28 cellular contexts compared by ENCODE assay signal in the genomic region with DNA sequence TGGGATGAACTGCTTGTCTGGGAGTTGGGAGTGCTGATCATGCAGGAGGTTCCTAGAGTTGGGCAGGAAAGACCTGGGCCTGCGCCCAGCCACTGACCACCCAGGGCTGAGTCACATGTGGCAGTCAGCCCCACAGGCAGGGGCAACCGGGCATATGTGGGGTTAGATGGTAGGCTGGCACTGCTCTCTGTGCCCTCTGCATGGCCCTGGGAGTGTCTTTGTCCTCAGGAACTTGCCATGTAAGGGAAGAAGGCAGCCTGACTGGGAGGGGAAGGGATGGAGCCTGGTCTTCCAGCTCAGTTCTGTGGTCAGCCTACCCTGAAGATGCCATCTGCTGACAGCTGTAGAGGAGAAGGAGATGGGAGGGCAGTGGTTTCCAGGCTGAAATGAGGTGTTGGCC.
"Had no signal": no experiment of that assay in that cellular context is flagged by ENCODE, and none has a peak within 500 bp of the region (broad histone marks: within the 10 kb centered on the region; RNA-seq: fewer than 3 reads in every experiment).

No MANE protein-coding gene starts in this region.

- H3K36me3 ChIP-seq: left lung, lower lobe of right lung, neutrophil, thyroid gland, transverse colon, upper lobe of right lung had no signal

- H3K4me3 Mint-ChIP-seq: naive thymus-derived CD4-positive, alpha-beta T cell; natural killer cell treated with Interleukin-12 subunit alpha and Interleukin-12 subunit beta and Interleukin-15 and Interleukin-18, amount 100 ng/mL, for 72 hours; neural crest cell; stimulated activated memory B cell treated with anti-CD40 and anti-IgM and Interleukin-4, amounts not matched to agents 10 μg/mL and 1 μg/mL and 100 μg/mL, for 72 hours; stimulated activated naive CD8-positive, alpha-beta T cell treated with anti-CD3 and anti-CD28 coated beads, Interleukin-15, amount 100 ng/mL, for 72 hours had no signal

- H3K9me3 Mint-ChIP-seq: natural killer cell treated with Interleukin-12 subunit alpha and Interleukin-12 subunit beta and Interleukin-15 and Interleukin-18, amount 100 ng/mL, for 72 hours; stimulated activated memory B cell treated with anti-CD40 and anti-IgM and Interleukin-4, amounts not matched to agents 10 μg/mL and 1 μg/mL and 100 μg/mL, for 72 hours had no signal

- H3K9me3 ChIP-seq: left lung, lower lobe of right lung, neutrophil, psoas muscle, testis, thyroid gland, transverse colon, upper lobe of right lung had no signal

- DNase-seq: hippocampal formation; kidney; left colon; left lung; lower lobe of right lung; mammary epithelial cell; mesenchymal stem cell; naive thymus-derived CD4-positive, alpha-beta T cell; occipital lobe; psoas muscle; right cardiac atrium; small intestine; stimulated activated CD4-positive, alpha-beta T cell treated with anti-CD3 and anti-CD28 coated beads, Interleukin-1b, Interleukin-23, amount 100 ng/mL, for 48 hours; stimulated activated CD4-positive, alpha-beta T cell treated with anti-CD3 and anti-CD28 coated beads, Interleukin-2, amount 100 ng/mL, for 48 hours; stimulated activated CD4-positive, alpha-beta T cell treated with anti-CD3 and anti-CD28 coated beads, Interleukin-4, amount 100 ng/mL, for 4 hours; stimulated activated CD8-positive, alpha-beta memory T cell treated with anti-CD3 and anti-CD28 coated beads, Interleukin-4, amount 100 ng/mL, for 48 hours; stimulated activated naive CD4-positive, alpha-beta T cell treated with Interleukin-2 at 50 U/mL for 16 hours; stimulated activated naive CD8-positive, alpha-beta T cell treated with anti-CD3 and anti-CD28 coated beads, Interleukin-15, amount 100 ng/mL, for 72 hours; substantia nigra; testis; transverse colon; upper lobe of right lung had no signal

- H3K36me3 Mint-ChIP-seq: naive thymus-derived CD4-positive, alpha-beta T cell; natural killer cell treated with Interleukin-12 subunit alpha and Interleukin-12 subunit beta and Interleukin-15 and Interleukin-18, amount 100 ng/mL, for 72 hours; stimulated activated memory B cell treated with anti-CD40 and anti-IgM and Interleukin-4, amounts not matched to agents 10 μg/mL and 1 μg/mL and 100 μg/mL, for 72 hours had no signal

- H2AFZ ChIP-seq: parathyroid adenoma had no signal

- H3K27ac ChIP-seq: left lung, lower lobe of right lung, neutrophil, parathyroid adenoma, psoas muscle, testis, thyroid gland, transverse colon, upper lobe of right lung had no signal

- H3K4me3 ChIP-seq: left lung, lower lobe of right lung, psoas muscle, testis, thyroid gland, transverse colon, upper lobe of right lung had no signal

- H3K4me1 Mint-ChIP-seq: naive thymus-derived CD4-positive, alpha-beta T cell; neural crest cell; stimulated activated memory B cell treated with anti-CD40 and anti-IgM and Interleukin-4, amounts not matched to agents 10 μg/mL and 1 μg/mL and 100 μg/mL, for 72 hours; stimulated activated naive CD8-positive, alpha-beta T cell treated with anti-CD3 and anti-CD28 coated beads, Interleukin-15, amount 100 ng/mL, for 72 hours had no signal

- H3K27ac Mint-ChIP-seq: natural killer cell treated with Interleukin-12 subunit alpha and Interleukin-12 subunit beta and Interleukin-15 and Interleukin-18, amount 100 ng/mL, for 72 hours; stimulated activated memory B cell treated with anti-CD40 and anti-IgM and Interleukin-4, amounts not matched to agents 10 μg/mL and 1 μg/mL and 100 μg/mL, for 72 hours; stimulated activated naive CD8-positive, alpha-beta T cell treated with anti-CD3 and anti-CD28 coated beads, Interleukin-15, amount 100 ng/mL, for 72 hours had no signal

- H3K27me3 Mint-ChIP-seq: naive thymus-derived CD4-positive, alpha-beta T cell; stimulated activated memory B cell treated with anti-CD40 and anti-IgM and Interleukin-4, amounts not matched to agents 10 μg/mL and 1 μg/mL and 100 μg/mL, for 72 hours; stimulated activated naive CD8-positive, alpha-beta T cell treated with anti-CD3 and anti-CD28 coated beads, Interleukin-15, amount 100 ng/mL, for 72 hours had no signal

- H3K4me1 ChIP-seq: left lung, lower lobe of right lung, parathyroid adenoma, psoas muscle, testis, thyroid gland, transverse colon, upper lobe of right lung had no signal

- H3K27me3 ChIP-seq: left lung, neutrophil, testis, thyroid gland, transverse colon, upper lobe of right lung had no signal

- H3K9ac ChIP-seq: parathyroid adenoma had no signal

- H3K79me2 ChIP-seq: parathyroid adenoma had no signal
